Comparison of ENCODE assay signal across 1 cellular context in genomic region chr13:95743192-95743591, GRCh38.
TF ChIP-seq lines count a peak whose summit lies in the region.

No MANE protein-coding gene starts in this region.

TF ChIP-seq in GM12878, 131 proteins besides CTCF, POLR2A, EP300 and RAD21 (continued from another document):
- TF ChIP-seq ZBTB33 (IDR thresholded peaks at IDR 0.05) (no peak), CUX1 (IDR thresholded peaks at IDR 0.05; ENCODE audit: insufficient replicate concordance, low read depth, low read length) (no peak)
- TF ChIP-seq, protein P1, sequence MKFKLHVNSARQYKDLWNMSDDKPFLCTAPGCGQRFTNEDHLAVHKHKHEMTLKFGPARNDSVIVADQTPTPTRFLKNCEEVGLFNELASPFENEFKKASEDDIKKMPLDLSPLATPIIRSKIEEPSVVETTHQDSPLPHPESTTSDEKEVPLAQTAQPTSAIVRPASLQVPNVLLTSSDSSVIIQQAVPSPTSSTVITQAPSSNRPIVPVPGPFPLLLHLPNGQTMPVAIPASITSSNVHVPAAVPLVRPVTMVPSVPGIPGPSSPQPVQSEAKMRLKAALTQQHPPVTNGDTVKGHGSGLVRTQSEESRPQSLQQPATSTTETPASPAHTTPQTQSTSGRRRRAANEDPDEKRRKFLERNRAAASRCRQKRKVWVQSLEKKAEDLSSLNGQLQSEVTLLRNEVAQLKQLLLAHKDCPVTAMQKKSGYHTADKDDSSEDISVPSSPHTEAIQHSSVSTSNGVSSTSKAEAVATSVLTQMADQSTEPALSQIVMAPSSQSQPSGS (IDR thresholded peaks at IDR 0.05; ENCODE audit: low read length) = no peak
